Comparison of ENCODE assay signal across 1 cellular context in the genomic region with DNA sequence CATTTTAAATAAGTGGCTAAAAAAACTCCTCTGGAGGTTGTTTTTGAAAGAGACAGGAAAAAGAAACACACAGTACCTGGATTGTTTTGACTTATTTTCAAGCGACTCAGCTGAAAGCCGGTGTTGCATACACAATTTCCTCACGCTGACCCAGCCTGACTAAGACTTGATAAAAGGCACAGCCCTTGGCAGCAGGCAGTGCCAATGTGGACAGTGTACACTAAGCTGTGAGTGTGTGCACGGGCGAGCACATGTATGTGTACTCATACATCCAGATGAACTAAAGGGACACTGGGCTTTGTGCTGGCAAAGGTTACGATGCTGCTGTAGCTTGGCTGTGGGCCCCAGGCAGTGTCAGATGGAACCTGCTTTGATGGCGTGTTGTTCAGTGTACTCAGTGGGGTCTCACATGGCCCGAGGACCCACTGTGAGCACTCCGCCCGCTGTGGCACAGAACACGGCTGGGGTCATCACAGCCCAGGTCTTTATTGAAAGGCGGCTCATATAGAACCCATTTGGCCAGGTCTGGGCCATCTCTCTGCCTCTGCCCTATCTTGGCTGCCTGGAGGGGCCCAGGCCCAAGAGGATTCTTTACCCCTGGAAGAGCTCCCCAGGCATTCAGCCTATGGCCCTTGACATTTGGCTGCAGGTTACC.
TF ChIP-seq lines count a peak whose summit lies in the region.

No MANE protein-coding gene starts in this region.

TF ChIP-seq in GM12878, 131 proteins besides CTCF, POLR2A, EP300 and RAD21:
- no peak for TF ChIP-seq ZNF217 (IDR thresholded peaks at IDR 0.05)
- TF ChIP-seq SMAD5 (IDR thresholded peaks at IDR 0.05; ENCODE audit: low read depth) = 0 out of 2 replicates have a peak, but pooled peaks have one; percentile 28
